ENCODE assay signal across 2 cellular contexts in the genomic region with DNA sequence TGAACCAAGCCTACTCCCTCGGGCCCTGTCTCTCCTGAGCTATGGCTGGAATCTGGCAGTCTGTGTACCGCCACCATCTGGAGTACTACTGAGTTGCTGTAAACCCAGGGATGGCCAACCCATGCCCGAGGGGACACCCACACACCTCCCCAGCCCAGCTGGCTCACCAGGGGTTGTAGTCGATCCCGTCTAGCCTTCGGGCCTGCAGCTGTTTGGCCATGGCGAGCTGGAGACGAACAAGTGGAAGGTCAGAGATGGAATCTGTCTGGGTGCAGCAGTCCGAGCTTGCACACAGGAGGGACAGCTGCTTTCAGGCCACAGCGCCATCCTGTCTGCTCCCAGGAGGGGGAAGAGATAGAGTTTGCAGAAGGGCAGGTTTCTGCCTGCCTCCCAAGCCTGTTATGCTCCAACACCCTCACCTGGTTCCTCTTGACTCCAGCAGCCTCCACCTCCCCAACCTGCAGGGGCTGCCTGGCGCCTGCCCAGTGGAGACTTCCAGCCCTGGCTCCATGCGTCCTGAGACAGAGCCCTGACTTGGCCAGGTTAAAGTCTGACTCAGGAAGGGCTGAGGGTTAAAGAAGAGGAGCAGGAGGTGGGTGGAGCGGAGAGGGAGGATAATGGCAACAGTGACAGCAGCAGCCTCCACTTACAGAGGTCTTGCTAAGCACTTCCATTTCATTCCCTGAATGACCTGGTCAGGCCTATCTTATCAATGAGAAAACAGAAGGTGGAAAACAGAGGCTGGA.
A peak's percentile ranks its signal among the peaks of the same experiment; 100 is the strongest.
TF ChIP-seq lines count a peak whose summit lies in the region.

No MANE protein-coding gene starts in this region.

TF ChIP-seq in WTC11, 78 proteins besides CTCF, POLR2A, EP300 and RAD21:
- TF ChIP-seq FOXJ3 (CRISPR knock-in tag; IDR thresholded peaks at IDR 0.05; ENCODE audit: borderline replicate concordance) (no peak), SMAD4 (CRISPR knock-in tag; IDR thresholded peaks at IDR 0.05) (no peak), ZNF423 (CRISPR knock-in tag; IDR thresholded peaks at IDR 0.05) (no peak), NFATC4 (CRISPR knock-in tag; IDR thresholded peaks at IDR 0.05) (no peak), TEAD1 (CRISPR knock-in tag; IDR thresholded peaks at IDR 0.05) (no peak)

TF ChIP-seq in HepG2, 621 proteins besides CTCF, POLR2A, EP300 and RAD21 (continues in another document):
- TF ChIP-seq GPBP1L1 (CRISPR knock-in tag; IDR thresholded peaks at IDR 0.05) (no peak), ZNF317 (CRISPR knock-in tag; IDR thresholded peaks at IDR 0.05) (no peak), NFE2L2 (IDR thresholded peaks at IDR 0.05; ENCODE audit: low read length) (no peak), ZBTB14 (CRISPR knock-in tag; IDR thresholded peaks at IDR 0.05) (no peak), HMGXB4 (CRISPR knock-in tag; IDR thresholded peaks at IDR 0.05; ENCODE audit: borderline replicate concordance in 1 of 2, low read depth in 1 of 2) (no peak), MAFG (CRISPR knock-in tag; IDR thresholded peaks at IDR 0.05) (no peak), HOXA3 (CRISPR knock-in tag; IDR thresholded peaks at IDR 0.05) (no peak), HOXA7 (CRISPR knock-in tag; IDR thresholded peaks at IDR 0.05) (no peak), SUZ12 (IDR thresholded peaks at IDR 0.05; ENCODE audit: low read depth, low read length) (no peak), ELF4 (CRISPR knock-in tag; IDR thresholded peaks at IDR 0.05; ENCODE audit: borderline replicate concordance) (no peak), NFIC (IDR thresholded peaks at IDR 0.05; ENCODE audit: low read length) (no peak), ERF (CRISPR knock-in tag; IDR thresholded peaks at IDR 0.05) (0 out of 2 replicates have a peak, but pooled peaks have one; percentile 25), SRY (CRISPR knock-in tag; IDR thresholded peaks at IDR 0.05) (no peak), CSRNP1 (CRISPR knock-in tag; IDR thresholded peaks at IDR 0.05) (0 out of 2 replicates have a peak, but pooled peaks have one; percentile 31), RXRB (CRISPR knock-in tag; IDR thresholded peaks at IDR 0.05; ENCODE audit: borderline replicate concordance) (no peak), ZNF530 (CRISPR knock-in tag; IDR thresholded peaks at IDR 0.05; ENCODE audit: low read depth) (no peak), STAG1 (CRISPR knock-in tag; IDR thresholded peaks at IDR 0.05) (peak; percentile 34), FOXC1 (CRISPR knock-in tag; IDR thresholded peaks at IDR 0.05; ENCODE audit: borderline replicate concordance) (no peak), RFX5 (IDR thresholded peaks at IDR 0.05; ENCODE audit: low read depth, low read length) (no peak), ZNF251 (CRISPR knock-in tag; IDR thresholded peaks at IDR 0.05) (no peak), ZNF451 (CRISPR knock-in tag; IDR thresholded peaks at IDR 0.05) (no peak), THRA (CRISPR knock-in tag; IDR thresholded peaks at IDR 0.05; ENCODE audit: borderline replicate concordance) (no peak), ZNF724P (CRISPR knock-in tag; IDR thresholded peaks at IDR 0.05; ENCODE audit: borderline replicate concordance) (no peak), ZNF747 (CRISPR knock-in tag; IDR thresholded peaks at IDR 0.05; ENCODE audit: borderline replicate concordance) (no peak), ZMYM3 (CRISPR knock-in tag; IDR thresholded peaks at IDR 0.05) (no peak)
- TF ChIP-seq, protein P1, sequence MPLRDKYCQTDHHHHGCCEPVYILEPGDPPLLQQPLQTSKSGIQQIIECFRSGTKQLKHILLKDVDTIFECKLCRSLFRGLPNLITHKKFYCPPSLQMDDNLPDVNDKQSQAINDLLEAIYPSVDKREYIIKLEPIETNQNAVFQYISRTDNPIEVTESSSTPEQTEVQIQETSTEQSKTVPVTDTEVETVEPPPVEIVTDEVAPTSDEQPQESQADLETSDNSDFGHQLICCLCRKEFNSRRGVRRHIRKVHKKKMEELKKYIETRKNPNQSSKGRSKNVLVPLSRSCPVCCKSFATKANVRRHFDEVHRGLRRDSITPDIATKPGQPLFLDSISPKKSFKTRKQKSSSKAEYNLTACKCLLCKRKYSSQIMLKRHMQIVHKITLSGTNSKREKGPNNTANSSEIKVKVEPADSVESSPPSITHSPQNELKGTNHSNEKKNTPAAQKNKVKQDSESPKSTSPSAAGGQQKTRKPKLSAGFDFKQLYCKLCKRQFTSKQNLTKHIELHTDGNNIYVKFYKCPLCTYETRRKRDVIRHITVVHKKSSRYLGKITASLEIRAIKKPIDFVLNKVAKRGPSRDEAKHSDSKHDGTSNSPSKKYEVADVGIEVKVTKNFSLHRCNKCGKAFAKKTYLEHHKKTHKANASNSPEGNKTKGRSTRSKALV (CRISPR knock-in tag; IDR thresholded peaks at IDR 0.05) = no peak
- TF ChIP-seq, protein P2, sequence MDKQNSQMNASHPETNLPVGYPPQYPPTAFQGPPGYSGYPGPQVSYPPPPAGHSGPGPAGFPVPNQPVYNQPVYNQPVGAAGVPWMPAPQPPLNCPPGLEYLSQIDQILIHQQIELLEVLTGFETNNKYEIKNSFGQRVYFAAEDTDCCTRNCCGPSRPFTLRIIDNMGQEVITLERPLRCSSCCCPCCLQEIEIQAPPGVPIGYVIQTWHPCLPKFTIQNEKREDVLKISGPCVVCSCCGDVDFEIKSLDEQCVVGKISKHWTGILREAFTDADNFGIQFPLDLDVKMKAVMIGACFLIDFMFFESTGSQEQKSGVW (CRISPR knock-in tag; IDR thresholded peaks at IDR 0.05; ENCODE audit: borderline replicate concordance) = no peak
- TF ChIP-seq, protein P3, sequence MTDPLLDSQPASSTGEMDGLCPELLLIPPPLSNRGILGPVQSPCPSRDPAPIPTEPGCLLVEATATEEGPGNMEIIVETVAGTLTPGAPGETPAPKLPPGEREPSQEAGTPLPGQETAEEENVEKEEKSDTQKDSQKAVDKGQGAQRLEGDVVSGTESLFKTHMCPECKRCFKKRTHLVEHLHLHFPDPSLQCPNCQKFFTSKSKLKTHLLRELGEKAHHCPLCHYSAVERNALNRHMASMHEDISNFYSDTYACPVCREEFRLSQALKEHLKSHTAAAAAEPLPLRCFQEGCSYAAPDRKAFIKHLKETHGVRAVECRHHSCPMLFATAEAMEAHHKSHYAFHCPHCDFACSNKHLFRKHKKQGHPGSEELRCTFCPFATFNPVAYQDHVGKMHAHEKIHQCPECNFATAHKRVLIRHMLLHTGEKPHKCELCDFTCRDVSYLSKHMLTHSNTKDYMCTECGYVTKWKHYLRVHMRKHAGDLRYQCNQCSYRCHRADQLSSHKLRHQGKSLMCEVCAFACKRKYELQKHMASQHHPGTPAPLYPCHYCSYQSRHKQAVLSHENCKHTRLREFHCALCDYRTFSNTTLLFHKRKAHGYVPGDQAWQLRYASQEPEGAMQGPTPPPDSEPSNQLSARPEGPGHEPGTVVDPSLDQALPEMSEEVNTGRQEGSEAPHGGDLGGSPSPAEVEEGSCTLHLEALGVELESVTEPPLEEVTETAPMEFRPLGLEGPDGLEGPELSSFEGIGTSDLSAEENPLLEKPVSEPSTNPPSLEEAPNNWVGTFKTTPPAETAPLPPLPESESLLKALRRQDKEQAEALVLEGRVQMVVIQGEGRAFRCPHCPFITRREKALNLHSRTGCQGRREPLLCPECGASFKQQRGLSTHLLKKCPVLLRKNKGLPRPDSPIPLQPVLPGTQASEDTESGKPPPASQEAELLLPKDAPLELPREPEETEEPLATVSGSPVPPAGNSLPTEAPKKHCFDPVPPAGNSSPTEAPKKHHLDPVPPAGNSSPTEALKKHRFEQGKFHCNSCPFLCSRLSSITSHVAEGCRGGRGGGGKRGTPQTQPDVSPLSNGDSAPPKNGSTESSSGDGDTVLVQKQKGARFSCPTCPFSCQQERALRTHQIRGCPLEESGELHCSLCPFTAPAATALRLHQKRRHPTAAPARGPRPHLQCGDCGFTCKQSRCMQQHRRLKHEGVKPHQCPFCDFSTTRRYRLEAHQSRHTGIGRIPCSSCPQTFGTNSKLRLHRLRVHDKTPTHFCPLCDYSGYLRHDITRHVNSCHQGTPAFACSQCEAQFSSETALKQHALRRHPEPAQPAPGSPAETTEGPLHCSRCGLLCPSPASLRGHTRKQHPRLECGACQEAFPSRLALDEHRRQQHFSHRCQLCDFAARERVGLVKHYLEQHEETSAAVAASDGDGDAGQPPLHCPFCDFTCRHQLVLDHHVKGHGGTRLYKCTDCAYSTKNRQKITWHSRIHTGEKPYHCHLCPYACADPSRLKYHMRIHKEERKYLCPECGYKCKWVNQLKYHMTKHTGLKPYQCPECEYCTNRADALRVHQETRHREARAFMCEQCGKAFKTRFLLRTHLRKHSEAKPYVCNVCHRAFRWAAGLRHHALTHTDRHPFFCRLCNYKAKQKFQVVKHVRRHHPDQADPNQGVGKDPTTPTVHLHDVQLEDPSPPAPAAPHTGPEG (CRISPR knock-in tag; IDR thresholded peaks at IDR 0.05) = no peak
- TF ChIP-seq, protein P4, sequence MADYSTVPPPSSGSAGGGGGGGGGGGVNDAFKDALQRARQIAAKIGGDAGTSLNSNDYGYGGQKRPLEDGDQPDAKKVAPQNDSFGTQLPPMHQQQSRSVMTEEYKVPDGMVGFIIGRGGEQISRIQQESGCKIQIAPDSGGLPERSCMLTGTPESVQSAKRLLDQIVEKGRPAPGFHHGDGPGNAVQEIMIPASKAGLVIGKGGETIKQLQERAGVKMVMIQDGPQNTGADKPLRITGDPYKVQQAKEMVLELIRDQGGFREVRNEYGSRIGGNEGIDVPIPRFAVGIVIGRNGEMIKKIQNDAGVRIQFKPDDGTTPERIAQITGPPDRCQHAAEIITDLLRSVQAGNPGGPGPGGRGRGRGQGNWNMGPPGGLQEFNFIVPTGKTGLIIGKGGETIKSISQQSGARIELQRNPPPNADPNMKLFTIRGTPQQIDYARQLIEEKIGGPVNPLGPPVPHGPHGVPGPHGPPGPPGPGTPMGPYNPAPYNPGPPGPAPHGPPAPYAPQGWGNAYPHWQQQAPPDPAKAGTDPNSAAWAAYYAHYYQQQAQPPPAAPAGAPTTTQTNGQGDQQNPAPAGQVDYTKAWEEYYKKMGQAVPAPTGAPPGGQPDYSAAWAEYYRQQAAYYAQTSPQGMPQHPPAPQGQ (CRISPR knock-in tag; IDR thresholded peaks at IDR 0.05; ENCODE audit: borderline replicate concordance) = no peak
- TF ChIP-seq, protein P5, sequence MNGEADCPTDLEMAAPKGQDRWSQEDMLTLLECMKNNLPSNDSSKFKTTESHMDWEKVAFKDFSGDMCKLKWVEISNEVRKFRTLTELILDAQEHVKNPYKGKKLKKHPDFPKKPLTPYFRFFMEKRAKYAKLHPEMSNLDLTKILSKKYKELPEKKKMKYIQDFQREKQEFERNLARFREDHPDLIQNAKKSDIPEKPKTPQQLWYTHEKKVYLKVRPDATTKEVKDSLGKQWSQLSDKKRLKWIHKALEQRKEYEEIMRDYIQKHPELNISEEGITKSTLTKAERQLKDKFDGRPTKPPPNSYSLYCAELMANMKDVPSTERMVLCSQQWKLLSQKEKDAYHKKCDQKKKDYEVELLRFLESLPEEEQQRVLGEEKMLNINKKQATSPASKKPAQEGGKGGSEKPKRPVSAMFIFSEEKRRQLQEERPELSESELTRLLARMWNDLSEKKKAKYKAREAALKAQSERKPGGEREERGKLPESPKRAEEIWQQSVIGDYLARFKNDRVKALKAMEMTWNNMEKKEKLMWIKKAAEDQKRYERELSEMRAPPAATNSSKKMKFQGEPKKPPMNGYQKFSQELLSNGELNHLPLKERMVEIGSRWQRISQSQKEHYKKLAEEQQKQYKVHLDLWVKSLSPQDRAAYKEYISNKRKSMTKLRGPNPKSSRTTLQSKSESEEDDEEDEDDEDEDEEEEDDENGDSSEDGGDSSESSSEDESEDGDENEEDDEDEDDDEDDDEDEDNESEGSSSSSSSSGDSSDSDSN (CRISPR knock-in tag; IDR thresholded peaks at IDR 0.05) = no peak
